1 cellular context compared by ENCODE assay signal in the genomic region with DNA sequence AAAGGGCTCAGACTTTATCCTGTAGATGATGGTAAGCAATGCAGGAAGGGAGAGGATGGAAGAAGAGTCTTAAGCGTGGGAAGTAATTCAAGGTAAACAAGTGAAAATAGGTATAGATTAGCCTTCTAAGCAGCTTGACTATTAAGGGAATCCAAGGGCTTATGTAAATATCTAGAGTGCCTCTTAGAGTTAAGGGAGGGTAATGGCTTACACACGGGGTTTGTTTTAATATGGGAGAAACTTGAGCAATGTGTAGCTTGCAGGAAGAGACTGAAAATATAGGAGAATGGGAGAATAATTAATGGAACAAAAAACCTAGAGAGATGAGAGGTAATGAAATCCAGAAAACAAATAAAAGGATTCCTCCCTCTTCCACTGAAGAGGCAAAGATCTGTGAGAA.
TF ChIP-seq lines count a peak whose summit lies in the region.

No MANE protein-coding gene starts in this region.

TF ChIP-seq in WTC11, 78 proteins besides CTCF, POLR2A, EP300 and RAD21 (continued from another document):
- TF ChIP-seq, protein P1, sequence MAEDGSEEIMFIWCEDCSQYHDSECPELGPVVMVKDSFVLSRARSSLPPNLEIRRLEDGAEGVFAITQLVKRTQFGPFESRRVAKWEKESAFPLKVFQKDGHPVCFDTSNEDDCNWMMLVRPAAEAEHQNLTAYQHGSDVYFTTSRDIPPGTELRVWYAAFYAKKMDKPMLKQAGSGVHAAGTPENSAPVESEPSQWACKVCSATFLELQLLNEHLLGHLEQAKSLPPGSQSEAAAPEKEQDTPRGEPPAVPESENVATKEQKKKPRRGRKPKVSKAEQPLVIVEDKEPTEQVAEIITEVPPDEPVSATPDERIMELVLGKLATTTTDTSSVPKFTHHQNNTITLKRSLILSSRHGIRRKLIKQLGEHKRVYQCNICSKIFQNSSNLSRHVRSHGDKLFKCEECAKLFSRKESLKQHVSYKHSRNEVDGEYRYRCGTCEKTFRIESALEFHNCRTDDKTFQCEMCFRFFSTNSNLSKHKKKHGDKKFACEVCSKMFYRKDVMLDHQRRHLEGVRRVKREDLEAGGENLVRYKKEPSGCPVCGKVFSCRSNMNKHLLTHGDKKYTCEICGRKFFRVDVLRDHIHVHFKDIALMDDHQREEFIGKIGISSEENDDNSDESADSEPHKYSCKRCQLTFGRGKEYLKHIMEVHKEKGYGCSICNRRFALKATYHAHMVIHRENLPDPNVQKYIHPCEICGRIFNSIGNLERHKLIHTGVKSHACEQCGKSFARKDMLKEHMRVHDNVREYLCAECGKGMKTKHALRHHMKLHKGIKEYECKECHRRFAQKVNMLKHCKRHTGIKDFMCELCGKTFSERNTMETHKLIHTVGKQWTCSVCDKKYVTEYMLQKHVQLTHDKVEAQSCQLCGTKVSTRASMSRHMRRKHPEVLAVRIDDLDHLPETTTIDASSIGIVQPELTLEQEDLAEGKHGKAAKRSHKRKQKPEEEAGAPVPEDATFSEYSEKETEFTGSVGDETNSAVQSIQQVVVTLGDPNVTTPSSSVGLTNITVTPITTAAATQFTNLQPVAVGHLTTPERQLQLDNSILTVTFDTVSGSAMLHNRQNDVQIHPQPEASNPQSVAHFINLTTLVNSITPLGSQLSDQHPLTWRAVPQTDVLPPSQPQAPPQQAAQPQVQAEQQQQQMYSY (CRISPR knock-in tag; IDR thresholded peaks at IDR 0.05) = no peak
- TF ChIP-seq PRRX2 (CRISPR knock-in tag; IDR thresholded peaks at IDR 0.05) (no peak), ZNF671 (CRISPR knock-in tag; IDR thresholded peaks at IDR 0.05) (no peak), SMAD3 (CRISPR knock-in tag; IDR thresholded peaks at IDR 0.05; ENCODE audit: borderline replicate concordance) (no peak)
- TF ChIP-seq, protein P2, sequence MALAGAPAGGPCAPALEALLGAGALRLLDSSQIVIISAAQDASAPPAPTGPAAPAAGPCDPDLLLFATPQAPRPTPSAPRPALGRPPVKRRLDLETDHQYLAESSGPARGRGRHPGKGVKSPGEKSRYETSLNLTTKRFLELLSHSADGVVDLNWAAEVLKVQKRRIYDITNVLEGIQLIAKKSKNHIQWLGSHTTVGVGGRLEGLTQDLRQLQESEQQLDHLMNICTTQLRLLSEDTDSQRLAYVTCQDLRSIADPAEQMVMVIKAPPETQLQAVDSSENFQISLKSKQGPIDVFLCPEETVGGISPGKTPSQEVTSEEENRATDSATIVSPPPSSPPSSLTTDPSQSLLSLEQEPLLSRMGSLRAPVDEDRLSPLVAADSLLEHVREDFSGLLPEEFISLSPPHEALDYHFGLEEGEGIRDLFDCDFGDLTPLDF (CRISPR knock-in tag; IDR thresholded peaks at IDR 0.05) = no peak
TF ChIP-seq in WTC11: peak in this region for 0.
